17 cellular contexts compared by ENCODE assay signal in the genomic region with DNA sequence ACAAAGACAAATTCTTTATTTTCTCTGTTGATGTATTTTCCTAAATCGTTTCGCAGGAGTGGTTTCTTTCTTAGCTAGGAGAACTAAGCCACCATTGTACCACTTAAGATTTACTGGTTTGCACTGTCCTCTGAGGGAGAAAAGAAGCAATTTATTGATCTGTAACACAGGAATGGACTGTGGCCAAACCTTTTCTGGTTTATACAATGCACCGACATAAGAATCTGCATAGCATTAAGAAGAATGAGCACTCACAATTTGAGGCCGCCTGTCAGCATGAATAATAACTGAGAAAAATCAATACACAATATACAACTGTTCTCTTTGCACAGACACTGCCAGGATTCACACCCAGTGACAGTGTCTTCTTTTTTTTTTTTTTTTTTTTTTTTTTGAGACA.
"Had no signal": no experiment of that assay in that cellular context is flagged by ENCODE, and none has a peak within 500 bp of the region (broad histone marks: within the 10 kb centered on the region; RNA-seq: fewer than 3 reads in every experiment).

No MANE protein-coding gene starts in this region.

- H3K27ac Mint-ChIP-seq: activated CD4-positive, alpha-beta T cell treated with anti-CD3 and anti-CD28 coated beads, Interleukin-2, amount 10 ng/mL, durations not matched to agents 24 days and 14 days; activated CD8-positive, alpha-beta T cell treated with anti-CD3 and anti-CD28 coated beads for 36 hours; activated naive CD8-positive, alpha-beta T cell treated with anti-CD3 and anti-CD28 coated beads, Interleukin-2, amount 10 ng/mL, durations not matched to agents 7 days and 5 days; activated T-helper 17 cell treated with anti-CD3 and anti-CD28 coated beads, Interleukin-2, amount 50 U/mL, for 72 hours had no signal

- H3K27ac ChIP-seq: body of pancreas had no signal

- H3K9me3 ChIP-seq: body of pancreas, suprapubic skin had no signal

- H3K27me3 ChIP-seq: body of pancreas, foreskin keratinocyte, suprapubic skin had no signal

- H3K4me3 ChIP-seq: body of pancreas, suprapubic skin had no signal

- H3K27me3 Mint-ChIP-seq: activated naive CD8-positive, alpha-beta T cell treated with anti-CD3 and anti-CD28 coated beads, Interleukin-2, amount 10 ng/mL, durations not matched to agents 7 days and 5 days had no signal

- H3K4me1 Mint-ChIP-seq: activated T-helper 17 cell treated with anti-CD3 and anti-CD28 coated beads, Interleukin-2, amount 50 U/mL, for 72 hours had no signal

- DNase-seq: activated CD4-positive, alpha-beta T cell treated with anti-CD3 and anti-CD28 coated beads, Interleukin-2, amount 10 ng/mL, durations not matched to agents 24 days and 14 days; activated CD8-positive, alpha-beta T cell treated with anti-CD3 and anti-CD28 coated beads for 36 hours; activated naive CD4-positive, alpha-beta T cell treated with Interleukin-2 at 50 U/mL for 16 hours; activated naive CD8-positive, alpha-beta T cell treated with anti-CD3 and anti-CD28 coated beads, Interleukin-2, amount 10 ng/mL, durations not matched to agents 7 days and 5 days; activated T-cell treated with anti-CD3 and anti-CD28 coated beads, Interleukin-2, amount 50 U/mL, for 1 hour; body of pancreas; endodermal cell; kidney glomerular epithelial cell; stimulated activated CD4-positive, alpha-beta T cell treated with anti-CD3 and anti-CD28 coated beads, Interleukin-12 subunit alpha, Interleukin-12 subunit beta, amount 100 ng/mL, for 4 hours; stimulated activated CD4-positive, alpha-beta T cell treated with anti-CD3 and anti-CD28 coated beads, Interleukin-1b, Interleukin-23, amount 100 ng/mL, for 48 hours; stimulated activated naive CD8-positive, alpha-beta T cell treated with anti-CD3 and anti-CD28 coated beads, Interleukin-15, Interleukin-2, amounts not matched to agents 100 U/mL and 50 U/mL, for 24 hours; T1000; trophoblast cell had no signal

- H3K4me3 Mint-ChIP-seq: activated CD4-positive, alpha-beta T cell treated with anti-CD3 and anti-CD28 coated beads, Interleukin-2, amount 10 ng/mL, durations not matched to agents 24 days and 14 days; activated CD8-positive, alpha-beta T cell treated with anti-CD3 and anti-CD28 coated beads for 36 hours; activated naive CD8-positive, alpha-beta T cell treated with anti-CD3 and anti-CD28 coated beads, Interleukin-2, amount 10 ng/mL, durations not matched to agents 7 days and 5 days; activated T-helper 17 cell treated with anti-CD3 and anti-CD28 coated beads, Interleukin-2, amount 50 U/mL, for 72 hours; endodermal cell; natural killer cell treated with Interleukin-12 subunit alpha and Interleukin-12 subunit beta and Interleukin-15 and Interleukin-18, amount 100 ng/mL, for 72 hours had no signal

- H3K36me3 ChIP-seq: suprapubic skin had no signal

- ATAC-seq: activated CD8-positive, alpha-beta T cell treated with anti-CD3 and anti-CD28 coated beads for 36 hours; activated T-helper 17 cell treated with anti-CD3 and anti-CD28 coated beads, Interleukin-2, amount 50 U/mL, for 72 hours; body of pancreas; natural killer cell treated with Interleukin-12 subunit alpha and Interleukin-12 subunit beta and Interleukin-15 and Interleukin-18, amount 100 ng/mL, for 72 hours; stimulated activated naive CD8-positive, alpha-beta T cell treated with anti-CD3 and anti-CD28 coated beads, Interleukin-15, Interleukin-2, amounts not matched to agents 100 U/mL and 50 U/mL, for 24 hours had no signal
